In the genomic region with DNA sequence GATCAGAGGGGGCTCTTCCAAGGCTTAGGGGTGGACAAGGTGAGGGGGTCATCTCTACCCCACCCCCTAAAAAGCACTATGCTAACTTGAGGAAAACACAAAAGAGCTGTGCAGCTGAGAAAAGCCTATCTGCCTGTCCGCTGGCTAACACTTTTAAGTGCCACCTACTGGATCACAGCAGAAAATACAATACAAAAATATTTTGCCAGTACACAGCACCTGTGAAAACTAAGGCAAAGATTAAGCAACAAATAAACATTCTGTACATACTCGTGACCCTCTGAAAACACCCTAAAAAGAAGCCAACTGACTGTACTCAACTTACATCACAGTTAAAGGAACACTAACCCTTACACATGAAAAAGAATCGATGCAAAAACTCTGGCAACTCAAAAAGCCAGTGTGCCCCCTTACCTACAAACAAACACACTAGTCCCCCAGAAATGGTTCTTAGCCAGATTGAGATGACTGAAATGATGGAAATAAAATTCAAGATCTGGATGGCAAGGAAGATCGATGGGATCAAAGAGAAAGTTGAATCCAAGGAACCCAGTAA, we compare ENCODE assay signal across 8 cellular contexts. TPM values are rescaled to one million over a fixed set of nuclear protein-coding genes. Genes with fewer than 3 reads are reported as not detected.
DNase-seq lines count a peak whose midpoint lies in the region; ATAC-seq, FAIRE-seq and TF ChIP-seq lines count a peak whose summit lies in the region.
"Not testable (repeated sequence)": the region's sequence is repeated elsewhere in the genome, so short reads cannot be mapped to it uniquely, and the experiment has no call there.

No MANE protein-coding gene starts in this region.

- not testable (repeated sequence) for H4K20me1 ChIP-seq in SK-N-SH (ENCODE audit: insufficient read depth)

- intact Hi-C loops in right cardiac atrium (cut with DNase I): loop anchor here in 3 of 4 donors (5.0 to 10.0 kb wide), 3 partner anchors 161 to 313 kb away; no protein-coding TSS in a partner anchor

- POLR2A ChIA-PET in SK-N-SH (lab: Yijun Ruan, JAX): not testable (repeated sequence)

- not testable (repeated sequence) for H3K79me2 ChIP-seq in SK-N-SH (ENCODE audit: insufficient read depth)

- H3F3A ChIP-seq in SK-N-SH (replicated peaks; ENCODE audit: insufficient read depth): not testable (repeated sequence)

- TF ChIP-seq CTCF in BE2C (IDR thresholded peaks at IDR 0.05; ENCODE audit: low read depth, low read length) (peak; percentile 51), SK-N-SH (IDR thresholded peaks at IDR 0.05) (peak; percentile 60), bronchial epithelial cell (IDR thresholded peaks at IDR 0.05; ENCODE audit: insufficient read depth, low read length, severe bottlenecking) (peak; percentile 38)

- not testable (repeated sequence) for H3K9me3 ChIP-seq in BE2C; SK-N-SH; right cardiac atrium (ENCODE audit: control insufficient read depth, low read length)

- CTCF ChIA-PET in SK-N-SH (lab: Yijun Ruan, JAX): interaction anchor here (0.6 to 3.7 kb wide), 18 partner anchors 9 to 810 kb away, joined by 3 to 23 read pairs (median 4); no protein-coding TSS in a partner anchor

- not testable (repeated sequence) for H2AFZ ChIP-seq in SK-N-SH (ENCODE audit: low read depth)

- WGBS in SK-N-SH (ENCODE audit: low lambda C conversion rate): 21% methylated on average over 4 of the region's 4 CpGs
- WGBS in right cardiac atrium: 48% methylated on average over 4 of the region's 4 CpGs

- not testable (repeated sequence) for H3K4me2 ChIP-seq in SK-N-SH

- not testable (repeated sequence) for H3K27ac ChIP-seq in SK-N-SH (ENCODE audit: low read depth in 2 of 2, low read length in 1 of 2); right cardiac atrium (ENCODE audit: low read length)

- not testable (repeated sequence) for H3K36me3 ChIP-seq in BE2C; SK-N-SH (replicated peaks in 1 of 2; ENCODE audit: control insufficient read depth in 1 of 2, insufficient read depth in 2 of 2, low read length in 1 of 2); bronchial epithelial cell (ENCODE audit: control insufficient read depth, insufficient read depth, low read length)

- not testable (repeated sequence) for H3K27me3 ChIP-seq in BE2C; bronchial epithelial cell (ENCODE audit: control insufficient read depth, insufficient read depth, low read length); right cardiac atrium (ENCODE audit: control insufficient read depth, insufficient read depth)
- H3K27me3 ChIP-seq in SK-N-SH (ENCODE audit: insufficient read depth): peaks cover 12% of the 10 kb centered on the region; the same call in 1 of the 2 replicates

- TF ChIP-seq EP300 in SK-N-SH (IDR thresholded peaks at IDR 0.05; ENCODE audit: borderline replicate concordance in 1 of 2, low read depth in 1 of 2, low read length in 1 of 2): not testable (repeated sequence)

- H3K9me2 ChIP-seq in SK-N-SH: not testable (repeated sequence)

- not testable (repeated sequence) for H3K9ac ChIP-seq in SK-N-SH

- peak; percentile 77 for FAIRE-seq in GM18507 (lab: Jason Lieb, UNC)
- FAIRE-seq in bronchial epithelial cell (lab: Jason Lieb, UNC): not testable (repeated sequence)

- peak; percentile 54 for ATAC-seq in HG02610 (IDR thresholded peaks at IDR 0.05; ENCODE audit: unreplicated experiment)
- ATAC-seq in right cardiac atrium: peak; percentile 21 to 24

- TF ChIP-seq RAD21 in SK-N-SH (IDR thresholded peaks at IDR 0.05; ENCODE audit: low read length): peak; percentile 65

- DNase-seq in BE2C; GM18507 (ENCODE audit: extremely low spot score, insufficient read length, low read depth); SK-N-SH; bronchial epithelial cell (ENCODE audit: low read depth); right cardiac atrium: not testable (repeated sequence)
- peak; percentile 17 for DNase-seq in M059J (ENCODE audit: low read depth)
- DNase-seq in pons (ENCODE audit: low spot score): peak; percentile 14

- not testable (repeated sequence) for H3K4me3 ChIP-seq in BE2C (ENCODE audit: low read depth, low read length); SK-N-SH (ENCODE audit: low read depth in 2 of 2, low read length in 1 of 2); bronchial epithelial cell (ENCODE audit: low read depth, low read length); right cardiac atrium (ENCODE audit: low read length)

- H3K4me1 ChIP-seq in BE2C; SK-N-SH (ENCODE audit: control insufficient read depth in 1 of 2, insufficient read depth in 2 of 2, low read depth in 1 of 2, low read length in 1 of 2); right cardiac atrium (ENCODE audit: control insufficient read depth, insufficient read depth, low read length): not testable (repeated sequence)

TF ChIP-seq in SK-N-SH, 30 proteins besides CTCF, POLR2A, EP300 and RAD21:
- TF ChIP-seq SMC3 (IDR thresholded peaks at IDR 0.05; ENCODE audit: low read depth, low read length): peak; percentile 60

RNA-seq across cellular contexts. Expression of a gene that starts 25.7 kb away (rescaled TPM):
- polyA plus RNA-seq in BE2C (2012; ENCODE audit: insufficient read depth, insufficient read length, low read depth): 38.5 TPM
- total RNA-seq in M059J (2014; rRNA removed; shearing (Covaris generic)): 71.2 and 89.5 TPM in 2 replicates
- polyA plus RNA-seq in SK-N-SH (2012; rRNA removed): 69.5 and 79.3 TPM in 2 replicates
- polyA plus RNA-seq in SK-N-SH (2012; cell fraction: cytosol; rRNA removed): 77.0 and 82.6 TPM in 2 replicates
- 32.4 and 38.8 TPM in 2 replicates for polyA plus RNA-seq in SK-N-SH (2012; cell fraction: nucleus; rRNA removed)
- 41.6 and 97.9 TPM in 2 replicates for total RNA-seq in bronchial epithelial cell
- total RNA-seq in right cardiac atrium: 10 to 100 TPM; 19.0 to 21.8 (median 21.0) TPM
- 12.7 TPM for polyA plus RNA-seq in right cardiac atrium
